1 cellular context compared by ENCODE assay signal in the genomic region with DNA sequence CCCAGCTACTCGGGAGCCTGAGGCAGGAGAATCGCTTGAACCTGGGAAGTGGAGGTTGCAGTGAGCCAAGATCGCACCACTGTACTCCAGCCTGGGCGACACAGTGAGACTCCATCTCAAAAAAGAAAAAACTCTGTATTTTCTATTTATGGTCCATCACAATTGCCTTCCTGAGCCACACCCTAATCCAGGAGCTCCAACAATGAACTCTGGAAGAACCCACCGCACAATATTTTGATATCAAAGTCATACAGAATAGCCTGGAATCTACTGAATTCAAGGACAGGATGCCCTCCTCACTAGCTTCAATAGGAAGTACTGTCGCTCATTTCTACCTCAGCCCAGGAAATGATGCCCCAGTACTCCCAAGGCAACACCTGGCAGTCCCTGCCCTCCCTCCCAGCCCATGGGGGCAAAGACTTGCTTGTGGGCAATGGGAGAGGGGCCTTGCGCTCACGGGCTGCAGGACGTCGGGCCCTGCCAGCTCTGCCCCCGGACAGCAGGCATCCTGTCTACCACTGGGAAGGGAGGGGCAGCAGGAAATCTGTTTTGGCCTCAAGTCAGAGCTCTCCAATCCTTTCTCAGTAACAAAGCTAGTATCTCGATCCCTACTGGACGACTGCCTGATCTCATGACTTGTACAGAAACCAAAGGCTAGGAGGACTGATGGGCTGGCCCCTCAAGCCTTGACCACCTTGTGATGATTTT.
TF ChIP-seq lines count a peak whose summit lies in the region.

No MANE protein-coding gene starts in this region.

TF ChIP-seq in endothelial cell of umbilical vein, 7 proteins besides CTCF, POLR2A, EP300 and RAD21:
- TF ChIP-seq GATA2 (IDR thresholded peaks at IDR 0.05; ENCODE audit: insufficient read depth, insufficient read length, low read depth, low read length) (no peak), JUN (IDR thresholded peaks at IDR 0.05; ENCODE audit: borderline replicate concordance, insufficient read depth, insufficient read length, low read depth) (no peak), POLR2AphosphoS5 (IDR thresholded peaks at IDR 0.05; ENCODE audit: insufficient read depth, low read depth, low read length) (no peak), MYC (IDR thresholded peaks at IDR 0.05; ENCODE audit: low read depth, low read length) (no peak), FOS (IDR thresholded peaks at IDR 0.05; ENCODE audit: borderline replicate concordance, insufficient read depth, low read length) (no peak), EZH2 (IDR thresholded peaks at IDR 0.05; ENCODE audit: borderline replicate concordance, low read depth, low read length, severe bottlenecking) (no peak)
- TF ChIP-seq, protein P1, sequence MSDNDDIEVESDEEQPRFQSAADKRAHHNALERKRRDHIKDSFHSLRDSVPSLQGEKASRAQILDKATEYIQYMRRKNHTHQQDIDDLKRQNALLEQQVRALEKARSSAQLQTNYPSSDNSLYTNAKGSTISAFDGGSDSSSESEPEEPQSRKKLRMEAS (IDR thresholded peaks at IDR 0.05; ENCODE audit: insufficient read depth, insufficient read length): no peak
TF ChIP-seq in endothelial cell of umbilical vein: peak in this region for 0.
